In the genomic region with DNA sequence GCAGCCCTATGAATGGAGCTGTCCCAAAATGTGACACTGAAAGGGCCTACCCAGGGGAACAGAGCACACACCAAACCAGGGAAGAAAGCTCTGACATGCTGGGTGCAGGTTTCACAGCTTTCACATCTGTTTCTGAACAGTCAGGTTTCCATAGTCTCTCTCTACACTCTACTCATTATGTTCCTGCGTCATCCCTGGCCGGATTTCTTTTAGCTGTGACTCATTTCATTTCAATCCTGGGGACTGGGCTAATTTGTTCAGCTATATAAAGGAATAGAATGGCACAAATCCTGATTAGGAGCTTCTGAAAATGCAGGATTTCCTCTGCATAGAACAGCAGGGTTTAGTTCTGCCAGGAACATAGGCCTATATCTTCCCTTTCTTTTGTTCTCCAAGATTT, we compare ENCODE assay signal across 14 cellular contexts.
DNase-seq lines count a peak whose midpoint lies in the region; TF ChIP-seq lines count a peak whose summit lies in the region.
"Had no signal": no experiment of that assay in that cellular context is flagged by ENCODE, and none has a peak within 500 bp of the region (broad histone marks: within the 10 kb centered on the region; RNA-seq: fewer than 3 reads in every experiment).

No MANE protein-coding gene starts in this region.

- no peak overlapping the region for H2AFZ ChIP-seq in GM23248
- H2AFZ ChIP-seq in SK-N-SH (ENCODE audit: low read depth), result 0 out of 2 replicates have a peak overlapping the region, but pooled peaks have one; percentile 36

- H4K20me1 ChIP-seq in GM23248 (ENCODE audit: insufficient read depth) (no peaks in the 10 kb centered on the region), SK-N-SH (ENCODE audit: insufficient read depth) (no peaks in the 10 kb centered on the region)

- in situ Hi-C loops in GM23248 (cut with MboI), result no loop called here

- H3K4me3 ChIP-seq in GM23248 (no peak overlapping the region), SK-N-SH (ENCODE audit: low read depth in 2 of 2, low read length in 1 of 2) (no peak overlapping the region), retinal pigment epithelial cell (ENCODE audit: low read length) (no peak overlapping the region), BE2C (ENCODE audit: low read depth, low read length) (no peak overlapping the region)
- H3K4me3 ChIP-seq: right lobe of liver had no signal

- H3K4me2 ChIP-seq in GM23248 (ENCODE audit: unreplicated experiment) (no peak overlapping the region), SK-N-SH (peak overlapping the region; percentile 37; the same call in 1 of the 2 replicates)

- CTCF ChIA-PET in SK-N-SH (lab: Yijun Ruan, JAX), result no interaction called here

- H3K36me3 ChIP-seq in GM23248 (ENCODE audit: low read depth) (no peaks in the 10 kb centered on the region), SK-N-SH (replicated peaks in 1 of 2; ENCODE audit: control insufficient read depth in 1 of 2, insufficient read depth in 2 of 2, low read length in 1 of 2) (no peaks in the 10 kb centered on the region), BE2C (no peaks in the 10 kb centered on the region)
- H3K36me3 ChIP-seq: right lobe of liver had no signal

- no peak for TF ChIP-seq RAD21 in SK-N-SH (IDR thresholded peaks at IDR 0.05; ENCODE audit: low read length)

- H3K4me1 ChIP-seq in GM23248 (ENCODE audit: insufficient read depth) (no peaks in the 10 kb centered on the region), SK-N-SH (ENCODE audit: control insufficient read depth in 1 of 2, insufficient read depth in 2 of 2, low read depth in 1 of 2, low read length in 1 of 2) (peaks cover 0 to 4% of the 10 kb centered on the region in 2 experiments; a peak in 3 of 4 replicates), BE2C (no peaks in the 10 kb centered on the region)
- H3K4me1 ChIP-seq: right lobe of liver had no signal

- H3K9me3 ChIP-seq in GM23248 (ENCODE audit: low read depth), result no peaks in the 10 kb centered on the region
- H3K9me3 ChIP-seq in SK-N-SH, result no peaks in the 10 kb centered on the region
- H3K9me3 ChIP-seq in BE2C, result no peaks in the 10 kb centered on the region
- H3K9me3 ChIP-seq: right lobe of liver had no signal

- DNase-seq in GM23248, result peak; percentile 49
- peak; percentile 0 for DNase-seq in SK-N-SH
- peak; percentile 3 for DNase-seq in fibroblast of the conjunctiva (ENCODE audit: low read depth)
- DNase-seq in retinal pigment epithelial cell (ENCODE audit: low read depth), result peak; percentile 80
- DNase-seq in NCI-H146 (lab: John Stamatoyannopoulos, UW), result no peak
- DNase-seq in SK-N-DZ (ENCODE audit: low spot score), result no peak
- no peak for DNase-seq in BE2C
- DNase-seq in activated CD8-positive, alpha-beta memory T cell treated with anti-CD3 and anti-CD28 coated beads, Interleukin-2, amount 50 U/mL, for 48 hours, result no peak
- DNase-seq: activated CD4-positive, alpha-beta T cell treated with anti-CD3 and anti-CD28 coated beads, Interleukin-2, amount 10 ng/mL, durations not matched to agents 24 days and 14 days; activated T-cell treated with anti-CD3 and anti-CD28 coated beads, Interleukin-2, amount 50 U/mL, for 72 hours; COR-L47; H9; MM.1S; right lobe of liver had no signal

- no peaks in the 10 kb centered on the region for H3K79me2 ChIP-seq in GM23248 (ENCODE audit: insufficient read depth)
- H3K79me2 ChIP-seq in SK-N-SH (ENCODE audit: insufficient read depth), result no peaks in the 10 kb centered on the region

- no peak overlapping the region for H3K27ac ChIP-seq in GM23248
- peak overlapping the region in 1 of 2 experiments; percentile 69; a peak in 2 of 4 replicates for H3K27ac ChIP-seq in SK-N-SH (ENCODE audit: low read depth in 2 of 2, low read length in 1 of 2)
- H3K27ac ChIP-seq: right lobe of liver had no signal

- POLR2A ChIA-PET in SK-N-SH (lab: Yijun Ruan, JAX), result no interaction called here

- TF ChIP-seq CTCF in SK-N-SH (IDR thresholded peaks at IDR 0.05) (no peak), retinal pigment epithelial cell (conservative IDR thresholded peaks at IDR 0.05; ENCODE audit: low read depth, low read length) (no peak), BE2C (IDR thresholded peaks at IDR 0.05; ENCODE audit: low read depth, low read length) (no peak)

- H3K27me3 ChIP-seq in GM23248 (replicated peaks; ENCODE audit: insufficient read depth) (no peaks in the 10 kb centered on the region), SK-N-SH (ENCODE audit: insufficient read depth) (no peaks in the 10 kb centered on the region), BE2C (no peaks in the 10 kb centered on the region)
- H3K27me3 ChIP-seq: right lobe of liver had no signal

- H3F3A ChIP-seq in GM23248 (ENCODE audit: insufficient read depth) (no peaks in the 10 kb centered on the region), SK-N-SH (replicated peaks; ENCODE audit: insufficient read depth) (no peaks in the 10 kb centered on the region)

- no peak for TF ChIP-seq EP300 in SK-N-SH (IDR thresholded peaks at IDR 0.05; ENCODE audit: borderline replicate concordance in 1 of 2, low read depth in 1 of 2, low read length in 1 of 2)

- H3K9me2 ChIP-seq in GM23248 (ENCODE audit: insufficient read depth) (no peaks in the 10 kb centered on the region), SK-N-SH (no peaks in the 10 kb centered on the region)

- 6 to 10% methylated on average over 2 of the region's 2 CpGs for WGBS in GM23248 (ENCODE audit: low coverage in 1 of 2, low lambda C conversion rate in 2 of 2, missing lambda C conversion rate in 2 of 2), 2 experiments
- 9% methylated on average over 2 of the region's 2 CpGs for WGBS in SK-N-SH (ENCODE audit: low lambda C conversion rate)

- H3K9ac ChIP-seq in GM23248 (no peak overlapping the region), SK-N-SH (no peak overlapping the region; the same call in 1 of the 2 replicates)

TF ChIP-seq in SK-N-SH, 30 proteins besides CTCF, POLR2A, EP300 and RAD21:
- peak; percentile 31; the same call in 1 of the 2 replicates for TF ChIP-seq FOSL2 (IDR thresholded peaks at IDR 0.05; ENCODE audit: borderline replicate concordance, low read depth)
- no peak for TF ChIP-seq GABPA (IDR thresholded peaks at IDR 0.05; ENCODE audit: low read depth)
- TF ChIP-seq NRF1 (IDR thresholded peaks at IDR 0.05; ENCODE audit: low read depth, low read length), result no peak
- 0 out of 2 replicates have a peak, but pooled peaks have one; percentile 12 for TF ChIP-seq JUND (IDR thresholded peaks at IDR 0.05)

Comparison
In these comparisons a context has a peak if more than half of its experiments do, and no peak if none do; other contexts are left out.
1. DNase-seq: peak in GM23248 (single experiment), SK-N-SH (single experiment), fibroblast of the conjunctiva (single experiment) and retinal pigment epithelial cell (single experiment); none in NCI-H146 (single experiment), SK-N-DZ (single experiment), BE2C (single experiment) and activated CD8-positive, alpha-beta memory T cell treated with anti-CD3 and anti-CD28 coated beads, Interleukin-2, amount 50 U/mL, for 48 hours (single experiment).